ENCODE assay signal across 8 cellular contexts in the genomic region with DNA sequence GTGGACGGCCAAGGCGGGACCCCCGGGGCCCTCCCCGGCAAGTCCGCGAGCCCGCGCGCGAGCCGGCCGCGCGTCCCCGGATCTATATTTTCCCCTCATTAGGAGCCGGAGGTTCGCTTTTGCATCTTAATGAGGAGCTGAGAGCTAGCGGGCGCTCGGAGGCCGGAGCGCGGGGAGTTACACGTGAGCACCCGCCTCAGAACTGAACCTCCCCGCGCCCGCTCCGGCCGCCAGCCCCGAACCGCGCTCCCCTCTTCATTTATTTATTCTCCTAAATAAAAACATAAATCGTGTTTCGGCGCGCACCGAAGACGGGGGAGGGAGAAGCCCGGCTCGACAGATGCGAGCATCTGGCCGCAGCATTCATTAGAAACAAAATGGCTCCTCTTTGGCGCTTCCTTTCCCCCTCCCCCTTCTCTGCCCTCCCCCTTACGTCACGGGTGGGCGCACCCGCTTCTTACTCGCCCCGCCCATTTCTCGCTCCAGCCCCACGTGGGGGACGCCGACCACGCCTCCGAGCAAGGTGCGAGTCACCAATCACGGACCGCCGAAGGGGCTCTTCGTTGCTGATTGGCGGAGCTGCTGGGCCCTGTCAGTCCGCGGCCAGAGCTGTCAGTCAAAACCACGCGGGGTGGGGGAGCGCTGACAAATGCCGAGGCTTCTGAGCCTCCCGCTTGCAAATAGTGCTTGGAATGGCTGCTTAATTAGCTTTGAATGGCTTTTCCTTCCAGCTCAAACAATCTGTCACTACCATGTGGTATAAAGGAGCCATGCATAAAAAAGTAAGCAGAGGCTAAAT.
A peak's percentile ranks its signal among the peaks of the same experiment; 100 is the strongest.
DNase-seq lines count a peak whose midpoint lies in the region; ATAC-seq and FAIRE-seq lines count a peak whose summit lies in the region.

No MANE protein-coding gene starts in this region.

- ATAC-seq in HG03442 (IDR thresholded peaks at IDR 0.05; ENCODE audit: unreplicated experiment), result peak; percentile 60

- FAIRE-seq in colon (lab: Jason Lieb, UNC), result peak; percentile 94

- DNase-seq in Ammon's horn (ENCODE audit: low spot score) (peak; percentile 100), GM19238 (ENCODE audit: insufficient read length, low spot score) (peak; percentile 99), NCI-H524 treated with DMSO at 0.1 percent for 48 hours (lab: John Stamatoyannopoulos, UW) (peak; percentile 99), kidney tubule cell (ENCODE audit: low spot score) (peak; percentile 99)
- DNase-seq in activated CD4-positive, alpha-beta T cell treated with anti-CD3 and anti-CD28 coated beads for 48 hours, result peak; percentile 100
- DNase-seq in stimulated activated CD4-positive, alpha-beta T cell treated with anti-CD3 and anti-CD28 coated beads, Interleukin-1b, Interleukin-23, amount 100 ng/mL, for 1 hour (ENCODE audit: low read depth in 2 of 2), result peak; percentile 99 to 100

Comparison
In these comparisons a context has a peak if more than half of its experiments do, and no peak if none do; other contexts are left out.
1. Peak in every context shown above with its lines: DNase-seq and ATAC-seq.